11 cellular contexts compared by ENCODE assay signal in genomic region chr1:161739865-161740566, GRCh38. TPM values are rescaled to one million over a fixed set of nuclear protein-coding genes. Genes with fewer than 3 reads are reported as not detected.
DNase-seq lines count a peak whose midpoint lies in the region; ATAC-seq and TF ChIP-seq lines count a peak whose summit lies in the region.
"Had no signal": no experiment of that assay in that cellular context is flagged by ENCODE, and none has a peak within 500 bp of the region (broad histone marks: within the 10 kb centered on the region; RNA-seq: fewer than 3 reads in every experiment).

No MANE protein-coding gene starts in this region.

- no peak overlapping the region for H3K4me3 Mint-ChIP-seq in central memory CD8-positive, alpha-beta T cell
- H3K4me3 Mint-ChIP-seq in natural killer cell: peak overlapping the region; percentile 53

- TF ChIP-seq CTCF in GM12864 (IDR thresholded peaks at IDR 0.05; ENCODE audit: low read depth, low read length, missing control alignments) (no peak), natural killer cell (IDR thresholded peaks at IDR 0.05) (no peak)

- intact Hi-C loops in natural killer cell (cut with micrococcal nuclease): loop anchor here (1.0 to 10.0 kb wide), 2 partner anchors 174 to 525 kb away; partner anchors contain the start of gene FCER1G

- DNase-seq in GM12864 (ENCODE audit: low read depth) (peak; percentile 82), natural killer cell (no peak), NCI-H1048 (lab: John Stamatoyannopoulos, UW) (no peak), ecto neural progenitor cell (ENCODE audit: low spot score) (no peak), inferior parietal cortex (ENCODE audit: extremely low spot score) (no peak), GM19238 (ENCODE audit: insufficient read length, low spot score) (no peak)
- DNase-seq in central memory CD8-positive, alpha-beta T cell (ENCODE audit: low spot score in 2 of 2): no peak
- DNase-seq: islet precursor cell had no signal

- H3K4me1 Mint-ChIP-seq in central memory CD8-positive, alpha-beta T cell: peaks cover 42% of the 10 kb centered on the region
- H3K4me1 Mint-ChIP-seq in natural killer cell: peaks cover 34 to 45% of the 10 kb centered on the region in 2 donors

- ATAC-seq in HG03095 (IDR thresholded peaks at IDR 0.05; ENCODE audit: unreplicated experiment) (peak; percentile 31), natural killer cell (no peak)
- ATAC-seq in central memory CD8-positive, alpha-beta T cell (replicated peaks; ENCODE audit: extremely low read depth, poor library complexity, severe bottlenecking): no peak
- ATAC-seq: HCT116 had no signal

- H3K36me3 Mint-ChIP-seq in central memory CD8-positive, alpha-beta T cell (ENCODE audit: insufficient read depth): no peaks in the 10 kb centered on the region
- no peaks in the 10 kb centered on the region for H3K36me3 Mint-ChIP-seq in natural killer cell

- H3K27ac Mint-ChIP-seq in central memory CD8-positive, alpha-beta T cell (ENCODE audit: low read depth): peak overlapping the region; percentile 81
- peak overlapping the region; percentile 81 to 84 for H3K27ac Mint-ChIP-seq in natural killer cell

- no peaks in the 10 kb centered on the region for H3K27me3 Mint-ChIP-seq in central memory CD8-positive, alpha-beta T cell
- peaks cover 0 to 3% of the 10 kb centered on the region in 2 donors for H3K27me3 Mint-ChIP-seq in natural killer cell (ENCODE audit: low read depth in 2 of 2)

- no peak overlapping the region for H3K4me3 ChIP-seq in GM12864 (ENCODE audit: low read depth, low read length)
- H3K4me3 ChIP-seq: prostate gland had no signal

- H3K9me3 Mint-ChIP-seq in central memory CD8-positive, alpha-beta T cell: no peaks in the 10 kb centered on the region
- H3K9me3 Mint-ChIP-seq in natural killer cell: no peaks in the 10 kb centered on the region

RNA-seq across cellular contexts. Expression of gene DUSP12, which starts 9.6 kb away (rescaled TPM):
- total RNA-seq in natural killer cell: 10 to 100 TPM; 26.9 to 31.7 (median 28.5) TPM

RNA-seq across cellular contexts. Expression of gene FCRLB, which starts 18.7 kb away (rescaled TPM):
- 1 to 10 TPM; 3.6 to 6.2 (median 5.2) TPM for total RNA-seq in natural killer cell

RNA-seq across cellular contexts. Expression of gene ATF6, which starts 26.1 kb away (rescaled TPM):
- total RNA-seq in natural killer cell: 10 to 100 TPM; 16.8 to 25.0 (median 21.8) TPM

RNA-seq across cellular contexts. Expression of gene FCRLA, which starts 33.0 kb away (rescaled TPM):
- under 1 TPM; 0.41 to 0.90 (median 0.80) TPM for total RNA-seq in natural killer cell
- total RNA-seq: prostate gland had no signal
